10 cellular contexts compared by ENCODE assay signal in genomic region chr12:63068857-63069442, GRCh38.
A peak's percentile ranks its signal among the peaks of the same experiment; 100 is the strongest.
DNase-seq lines count a peak whose midpoint lies in the region; ATAC-seq, FAIRE-seq and TF ChIP-seq lines count a peak whose summit lies in the region.
"Had no signal": no experiment of that assay in that cellular context is flagged by ENCODE, and none has a peak within 500 bp of the region (broad histone marks: within the 10 kb centered on the region; RNA-seq: fewer than 3 reads in every experiment).

No MANE protein-coding gene starts in this region.

- no peaks in the 10 kb centered on the region for H3K9me3 Mint-ChIP-seq in stimulated activated naive CD8-positive, alpha-beta T cell treated with anti-CD3 and anti-CD28 coated beads, Interleukin-15, amount 100 ng/mL, for 72 hours
- H3K9me3 Mint-ChIP-seq: central memory CD8-positive, alpha-beta T cell; stimulated activated naive B cell treated with anti-CD40 and anti-IgM and Interleukin-4, amounts not matched to agents 10 μg/mL and 1 μg/mL and 100 μg/mL, for 72 hours had no signal

- TF ChIP-seq CTCF in GM13977 (IDR thresholded peaks at IDR 0.05; ENCODE audit: extremely low read depth, insufficient read depth, missing control alignments): peak; percentile 50
- TF ChIP-seq CTCF in VCaP (conservative IDR thresholded peaks at IDR 0.05): peak; percentile 83

- in situ Hi-C loops in GM13977 (cut with MboI; ENCODE audit: low pct_unique_long_range_greater_than_20kb, low sequenced_read_pairs, unreplicated experiment): no loop called here

- H3K27me3 Mint-ChIP-seq in stimulated activated naive CD8-positive, alpha-beta T cell treated with anti-CD3 and anti-CD28 coated beads, Interleukin-15, amount 100 ng/mL, for 72 hours: no peaks in the 10 kb centered on the region
- H3K27me3 Mint-ChIP-seq: central memory CD8-positive, alpha-beta T cell; stimulated activated naive B cell treated with anti-CD40 and anti-IgM and Interleukin-4, amounts not matched to agents 10 μg/mL and 1 μg/mL and 100 μg/mL, for 72 hours had no signal

- ATAC-seq in GM21723 (IDR thresholded peaks at IDR 0.05; ENCODE audit: unreplicated experiment) (no peak), HG03097 (IDR thresholded peaks at IDR 0.05; ENCODE audit: low FRiP score, unreplicated experiment) (no peak)
- ATAC-seq in stimulated activated naive CD8-positive, alpha-beta T cell treated with anti-CD3 and anti-CD28 coated beads, Interleukin-15, amount 100 ng/mL, for 72 hours: no peak

- peak; percentile 97 for FAIRE-seq in A204.1 (lab: Jason Lieb, UNC)

- H3K4me1 Mint-ChIP-seq in stimulated activated naive CD8-positive, alpha-beta T cell treated with anti-CD3 and anti-CD28 coated beads, Interleukin-15, amount 100 ng/mL, for 72 hours: no peaks in the 10 kb centered on the region
- H3K4me1 Mint-ChIP-seq: central memory CD8-positive, alpha-beta T cell; stimulated activated naive B cell treated with anti-CD40 and anti-IgM and Interleukin-4, amounts not matched to agents 10 μg/mL and 1 μg/mL and 100 μg/mL, for 72 hours had no signal

- no peak overlapping the region for H3K27ac Mint-ChIP-seq in stimulated activated naive CD8-positive, alpha-beta T cell treated with anti-CD3 and anti-CD28 coated beads, Interleukin-15, amount 100 ng/mL, for 72 hours
- H3K27ac Mint-ChIP-seq: stimulated activated naive B cell treated with anti-CD40 and anti-IgM and Interleukin-4, amounts not matched to agents 10 μg/mL and 1 μg/mL and 100 μg/mL, for 72 hours had no signal

- H3K4me3 Mint-ChIP-seq in stimulated activated naive CD8-positive, alpha-beta T cell treated with anti-CD3 and anti-CD28 coated beads, Interleukin-15, amount 100 ng/mL, for 72 hours: no peak overlapping the region
- H3K4me3 Mint-ChIP-seq: central memory CD8-positive, alpha-beta T cell; stimulated activated naive B cell treated with anti-CD40 and anti-IgM and Interleukin-4, amounts not matched to agents 10 μg/mL and 1 μg/mL and 100 μg/mL, for 72 hours had no signal

- DNase-seq in GM13977 (ENCODE audit: low spot score) (peak; percentile 7), NCI-H1105 treated with DMSO at 0.1 percent for 48 hours (lab: John Stamatoyannopoulos, UW) (peak; percentile 64), iris pigment epithelial cell (ENCODE audit: low read depth) (peak; percentile 88)
- no peak for DNase-seq in stimulated activated naive CD8-positive, alpha-beta T cell treated with anti-CD3 and anti-CD28 coated beads, Interleukin-15, amount 100 ng/mL, for 72 hours
- DNase-seq: stimulated activated naive B cell treated with anti-CD40 and anti-IgM and Interleukin-4, amounts not matched to agents 10 μg/mL and 1 μg/mL and 100 μg/mL, for 72 hours had no signal

- H3K27ac ChIP-seq in VCaP: no peak overlapping the region

Comparison
In these comparisons a context has a peak if more than half of its experiments do, and no peak if none do; other contexts are left out.
1. DNase-seq: peak in GM13977 (single experiment), NCI-H1105 treated with DMSO at 0.1 percent for 48 hours (single experiment) and iris pigment epithelial cell (single experiment); none in stimulated activated naive CD8-positive, alpha-beta T cell treated with anti-CD3 and anti-CD28 coated beads, Interleukin-15, amount 100 ng/mL, for 72 hours (0 of 2).